Comparison of ENCODE assay signal across 9 cellular contexts in genomic region chr10:116470768-116471415, GRCh38. TPM values are rescaled to one million over a fixed set of nuclear protein-coding genes. Genes with fewer than 3 reads are reported as not detected.
DNase-seq lines count a peak whose midpoint lies in the region; ATAC-seq, FAIRE-seq and TF ChIP-seq lines count a peak whose summit lies in the region.
"Had no signal": no experiment of that assay in that cellular context is flagged by ENCODE, and none has a peak within 500 bp of the region (broad histone marks: within the 10 kb centered on the region; RNA-seq: fewer than 3 reads in every experiment).

No MANE protein-coding gene starts in this region.

- H3K9ac ChIP-seq in K562 (ENCODE audit: insufficient read depth in 1 of 2, low read depth in 2 of 2, low read length in 2 of 2), result no peak overlapping the region

- CTCF ChIA-PET in K562 (lab: Yijun Ruan, JAX; ENCODE audit: low intra/inter-chr PET ratio), result interaction anchor here (0.7 kb wide), 1 partner anchor 51 kb away, joined by 3 read pairs; no protein-coding TSS in a partner anchor

- H3K9me3 ChIP-seq in K562 (replicated peaks; ENCODE audit: control insufficient read depth, insufficient read depth, low read depth, low read length), result no peaks in the 10 kb centered on the region
- H3K9me3 ChIP-seq in osteoblast (ENCODE audit: low read depth, low read length), result no peaks in the 10 kb centered on the region
- H3K9me3 ChIP-seq in T-helper 17 cell (ENCODE audit: control insufficient read depth, low read length, poor library complexity, severe bottlenecking), result no peaks in the 10 kb centered on the region
- H3K9me3 ChIP-seq: left lung had no signal

- H3K4me1 Mint-ChIP-seq in T-helper 17 cell, result no peaks in the 10 kb centered on the region
- H3K4me1 Mint-ChIP-seq: activated naive CD8-positive, alpha-beta T cell treated with anti-CD3 and anti-CD28 coated beads, Interleukin-2, amount 10 ng/mL, durations not matched to agents 7 days and 5 days had no signal

- FAIRE-seq in K562 (lab: Jason Lieb, UNC), result no peak

- TF ChIP-seq CTCF in GM12865 (IDR thresholded peaks at IDR 0.05; ENCODE audit: insufficient read depth, low read depth, low read length, missing control alignments) (peak; percentile 9), K562 (IDR thresholded peaks at IDR 0.05 in 2 of 3, conservative IDR thresholded peaks at IDR 0.05 in 1 of 3; ENCODE audit: insufficient read depth in 2 of 3, low read depth in 1 of 3, low read length in 3 of 3) (peak in 2 of 3 experiments; percentile 29 to 50; a peak in 2 of 6 replicates), osteoblast (IDR thresholded peaks at IDR 0.05; ENCODE audit: extremely low read depth, low read depth, low read length) (peak; percentile 29)

- TF ChIP-seq RAD21 in K562 (CRISPR knock-in tag; conservative IDR thresholded peaks at IDR 0.05 in 1 of 2, IDR thresholded peaks at IDR 0.05 in 1 of 2), result peak in 1 of 2 experiments; percentile 25; a peak in 2 of 4 replicates

- H3K4me3 Mint-ChIP-seq in T-helper 17 cell, result no peak overlapping the region
- H3K4me3 Mint-ChIP-seq: activated naive CD8-positive, alpha-beta T cell treated with anti-CD3 and anti-CD28 coated beads, Interleukin-2, amount 10 ng/mL, durations not matched to agents 7 days and 5 days had no signal

- no peak for TF ChIP-seq EP300 in K562 (IDR thresholded peaks at IDR 0.05; ENCODE audit: low read length)

- BruUV-seq in K562 (replicated peaks; lab: Mats Ljungman, UMichigan), result no TSS peak

- H3K4me1 ChIP-seq in K562 (replicated peaks in 1 of 2; ENCODE audit: control insufficient read depth in 2 of 2, insufficient read depth in 2 of 2, low read length in 2 of 2), result no peaks in the 10 kb centered on the region
- no peaks in the 10 kb centered on the region for H3K4me1 ChIP-seq in osteoblast (ENCODE audit: insufficient read depth, low read length)
- H3K4me1 ChIP-seq: left lung had no signal

- no peaks in the 10 kb centered on the region for H3K36me3 Mint-ChIP-seq in T-helper 17 cell (ENCODE audit: low read depth)
- H3K36me3 Mint-ChIP-seq: activated naive CD8-positive, alpha-beta T cell treated with anti-CD3 and anti-CD28 coated beads, Interleukin-2, amount 10 ng/mL, durations not matched to agents 7 days and 5 days had no signal

- TF ChIP-seq POLR2A in K562 (conservative IDR thresholded peaks at IDR 0.05), result no peak

- H4K20me1 ChIP-seq in K562 (replicated peaks; ENCODE audit: control insufficient read depth, insufficient read depth, low read length) (no peaks in the 10 kb centered on the region), osteoblast (ENCODE audit: insufficient read depth, low read length) (no peaks in the 10 kb centered on the region)

- no peak overlapping the region for H3K4me3 ChIP-seq in GM12865 (ENCODE audit: low read depth, low read length)
- H3K4me3 ChIP-seq in K562, result no peak overlapping the region
- H3K4me3 ChIP-seq in osteoblast (ENCODE audit: insufficient read depth, low read length), result no peak overlapping the region
- H3K4me3 ChIP-seq: left lung had no signal

- ATAC-seq in K562 (peak; percentile 76), T-helper 17 cell (no peak)
- ATAC-seq: left lung had no signal

- H3K79me2 ChIP-seq in K562 (ENCODE audit: control insufficient read depth, insufficient read depth, low read length) (no peaks in the 10 kb centered on the region), osteoblast (ENCODE audit: insufficient read depth, low read length) (no peaks in the 10 kb centered on the region)

- no peak overlapping the region for H3K27ac Mint-ChIP-seq in T-helper 17 cell

- H2AFZ ChIP-seq in K562 (ENCODE audit: low read depth, low read length) (no peak overlapping the region), osteoblast (ENCODE audit: low read length) (no peak overlapping the region)

- no peak overlapping the region for H3K4me2 ChIP-seq in K562 (ENCODE audit: insufficient read depth, low read length)
- no peak overlapping the region for H3K4me2 ChIP-seq in osteoblast (ENCODE audit: insufficient read depth, low read length)

- H3K27me3 ChIP-seq in K562 (ENCODE audit: control insufficient read depth in 2 of 2, insufficient read depth in 2 of 2, low read length in 2 of 2) (no peaks in the 10 kb centered on the region), osteoblast (ENCODE audit: insufficient read depth, low read length) (no peaks in the 10 kb centered on the region)
- H3K27me3 ChIP-seq: left lung had no signal

- in situ Hi-C loops in K562 (cut with MboI), result loop anchor here (25.0 kb wide), 1 partner anchor 691 kb away; no protein-coding TSS in a partner anchor

- H3K36me3 ChIP-seq in K562 (ENCODE audit: control insufficient read depth, insufficient read depth, low read length), result no peaks in the 10 kb centered on the region
- no peaks in the 10 kb centered on the region for H3K36me3 ChIP-seq in osteoblast (ENCODE audit: insufficient read depth, low read length)
- H3K36me3 ChIP-seq: left lung had no signal

- intact Hi-C loops in K562 (cut with micrococcal nuclease), result no loop called here

- no peaks in the 10 kb centered on the region for H3K9me1 ChIP-seq in K562 (ENCODE audit: control insufficient read depth, insufficient read depth, low read length)

- no peak overlapping the region for H3K27ac ChIP-seq in K562 (ENCODE audit: extremely low read depth, low read depth, low read length)
- H3K27ac ChIP-seq in osteoblast (ENCODE audit: low read depth, low read length), result no peak overlapping the region
- H3K27ac ChIP-seq: left lung had no signal

- 8% methylated on average over 6 of the region's 6 CpGs for WGBS in K562 (ENCODE audit: insufficient coverage, low coverage, missing lambda C conversion rate)

- POLR2A ChIA-PET in K562 (lab: Yijun Ruan, JAX), result no interaction called here

- peaks cover 10% of the 10 kb centered on the region for H3K27me3 Mint-ChIP-seq in T-helper 17 cell

- DNase-seq in GM12865 (ENCODE audit: low read depth), result no peak
- DNase-seq in LoVo (ENCODE audit: low spot score), result peak; percentile 25
- DNase-seq in K562 (ENCODE audit: extremely low read depth in 1 of 4, low spot score in 3 of 4), result peak; percentile 6 to 8 (median 6)
- no peak for DNase-seq in osteoblast (ENCODE audit: insufficient read length, low spot score, missing footprints)
- no peak for DNase-seq in T-helper 17 cell
- DNase-seq in cerebellum (ENCODE audit: low spot score), result no peak
- no peak for DNase-seq in NCI-H2029 treated with DMSO at 0.1 percent for 48 hours (lab: John Stamatoyannopoulos, UW)
- DNase-seq: activated naive CD8-positive, alpha-beta T cell treated with anti-CD3 and anti-CD28 coated beads, Interleukin-2, amount 10 ng/mL, durations not matched to agents 7 days and 5 days; left lung had no signal

TF ChIP-seq in K562, 482 proteins besides CTCF, POLR2A, EP300 and RAD21:
- TF ChIP-seq, protein P1, sequence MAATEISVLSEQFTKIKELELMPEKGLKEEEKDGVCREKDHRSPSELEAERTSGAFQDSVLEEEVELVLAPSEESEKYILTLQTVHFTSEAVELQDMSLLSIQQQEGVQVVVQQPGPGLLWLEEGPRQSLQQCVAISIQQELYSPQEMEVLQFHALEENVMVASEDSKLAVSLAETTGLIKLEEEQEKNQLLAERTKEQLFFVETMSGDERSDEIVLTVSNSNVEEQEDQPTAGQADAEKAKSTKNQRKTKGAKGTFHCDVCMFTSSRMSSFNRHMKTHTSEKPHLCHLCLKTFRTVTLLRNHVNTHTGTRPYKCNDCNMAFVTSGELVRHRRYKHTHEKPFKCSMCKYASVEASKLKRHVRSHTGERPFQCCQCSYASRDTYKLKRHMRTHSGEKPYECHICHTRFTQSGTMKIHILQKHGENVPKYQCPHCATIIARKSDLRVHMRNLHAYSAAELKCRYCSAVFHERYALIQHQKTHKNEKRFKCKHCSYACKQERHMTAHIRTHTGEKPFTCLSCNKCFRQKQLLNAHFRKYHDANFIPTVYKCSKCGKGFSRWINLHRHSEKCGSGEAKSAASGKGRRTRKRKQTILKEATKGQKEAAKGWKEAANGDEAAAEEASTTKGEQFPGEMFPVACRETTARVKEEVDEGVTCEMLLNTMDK (IDR thresholded peaks at IDR 0.05; ENCODE audit: borderline replicate concordance, insufficient read depth, low read depth, low read length, poor library complexity, severe bottlenecking), result peak; percentile 44
- TF ChIP-seq ZNF217 (CRISPR knock-in tag; IDR thresholded peaks at IDR 0.05), result no peak
- TF ChIP-seq, protein P2, sequence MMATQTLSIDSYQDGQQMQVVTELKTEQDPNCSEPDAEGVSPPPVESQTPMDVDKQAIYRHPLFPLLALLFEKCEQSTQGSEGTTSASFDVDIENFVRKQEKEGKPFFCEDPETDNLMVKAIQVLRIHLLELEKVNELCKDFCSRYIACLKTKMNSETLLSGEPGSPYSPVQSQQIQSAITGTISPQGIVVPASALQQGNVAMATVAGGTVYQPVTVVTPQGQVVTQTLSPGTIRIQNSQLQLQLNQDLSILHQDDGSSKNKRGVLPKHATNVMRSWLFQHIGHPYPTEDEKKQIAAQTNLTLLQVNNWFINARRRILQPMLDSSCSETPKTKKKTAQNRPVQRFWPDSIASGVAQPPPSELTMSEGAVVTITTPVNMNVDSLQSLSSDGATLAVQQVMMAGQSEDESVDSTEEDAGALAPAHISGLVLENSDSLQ (IDR thresholded peaks at IDR 0.05), result no peak

RNA-seq across cellular contexts. Expression of gene PNLIPRP3, which starts 43.2 kb away (rescaled TPM):
- total RNA-seq in K562 (2011; cell fraction: chromatin; rRNA removed; ENCODE audit: low replicate concordance), result not detected in 2 replicates
- total RNA-seq in K562 (2011; cell fraction: nucleolus; rRNA removed), result not detected in 2 replicates
- not detected in 2 replicates for total RNA-seq in K562 (2011; cell fraction: nucleoplasm; rRNA removed)
- not detected in 2 replicates for total RNA-seq in K562 (2014; rRNA removed)
- not detected in 2 replicates for total RNA-seq in K562 (2014; rRNA removed; fragmentation: Illumina TruSeq; extraction: Trizol)
- not detected in 2 replicates for total RNA-seq in K562 (2015; rRNA removed; fragmentation: Illumina TruSeq; extraction: Trizol)
- total RNA-seq in K562 (2021), result not detected in 2 replicates
- polyA plus RNA-seq in K562 (2011; rRNA removed), result not detected in 2 replicates
- not detected in 2 replicates for polyA plus RNA-seq in K562 (2011; cell fraction: cytosol; rRNA removed)
- polyA plus RNA-seq in K562 (2011; cell fraction: nucleus; rRNA removed), result not detected in 2 replicates
- not detected in 2 replicates for polyA plus RNA-seq in K562 (2012)
- polyA plus RNA-seq in K562 (2014; fragmentation: Illumina TruSeq; extraction: Trizol), result not detected in 2 replicates
- polyA plus RNA-seq in K562 (2014; fragmentation: Nextera tagmentation; extraction: Ambion mirVana), result not detected
- polyA plus RNA-seq in K562 (2014; rRNA removed), result not detected in 2 replicates
- not detected in 2 replicates for polyA minus RNA-seq in K562 (2011; rRNA and poly(A)+ RNA removed)
- polyA minus RNA-seq in K562 (2011; cell fraction: cytosol; rRNA and poly(A)+ RNA removed), result not detected in 2 replicates
- not detected in 2 replicates for polyA minus RNA-seq in K562 (2011; cell fraction: nucleus; rRNA and poly(A)+ RNA removed)
- total RNA-seq in osteoblast, result 0.59 and 0.72 TPM in 2 replicates
- total RNA-seq in T-helper 17 cell, result not detected
- not detected for total RNA-seq in cerebellum
- total RNA-seq: activated naive CD8-positive, alpha-beta T cell treated with anti-CD3 and anti-CD28 coated beads, Interleukin-2, amount 10 ng/mL, durations not matched to agents 7 days and 5 days had no signal

Comparison
In these comparisons a context has a peak if more than half of its experiments do, and no peak if none do; other contexts are left out.
1. DNase-seq: peak in LoVo (single experiment) and K562 (4 of 4); none in GM12865 (single experiment), osteoblast (single experiment), T-helper 17 cell (0 of 3), cerebellum (single experiment) and NCI-H2029 treated with DMSO at 0.1 percent for 48 hours (single experiment).
2. Peak in every context shown above with its lines, with median percentiles within 50 percentile points of each other: CTCF ChIP-seq.